In genomic region chr22:22168190-22168940, GRCh38 we compare ENCODE assay signal across 8 cellular contexts.
DNase-seq lines count a peak whose midpoint lies in the region; ATAC-seq and TF ChIP-seq lines count a peak whose summit lies in the region.

No MANE protein-coding gene starts in this region.

- no peaks in the 10 kb centered on the region for H3K36me3 Mint-ChIP-seq in stimulated activated memory B cell treated with anti-CD40 and anti-IgM and Interleukin-4, amounts not matched to agents 10 μg/mL and 1 μg/mL and 100 μg/mL, for 72 hours

- H3K4me3 Mint-ChIP-seq in stimulated activated memory B cell treated with anti-CD40 and anti-IgM and Interleukin-4, amounts not matched to agents 10 μg/mL and 1 μg/mL and 100 μg/mL, for 72 hours: peak overlapping the region; percentile 78

- H2AFZ ChIP-seq in OCI-LY3 (ENCODE audit: low read depth, low read length): peak overlapping the region; percentile 93

- no peaks in the 10 kb centered on the region for H3K27me3 ChIP-seq in BE2C
- peaks cover 6% of the 10 kb centered on the region for H3K27me3 ChIP-seq in OCI-LY3 (ENCODE audit: low read depth, low read length)

- peak overlapping the region; percentile 45 for H3K9ac ChIP-seq in OCI-LY3 (ENCODE audit: low read length)

- H3K4me1 ChIP-seq in BE2C (no peaks in the 10 kb centered on the region), OCI-LY3 (ENCODE audit: low read length) (peaks cover 47% of the 10 kb centered on the region)

- TF ChIP-seq CTCF in BE2C (IDR thresholded peaks at IDR 0.05; ENCODE audit: low read depth, low read length): no peak
- no peak for TF ChIP-seq CTCF in OCI-LY3 (IDR thresholded peaks at IDR 0.05; ENCODE audit: low read depth, low read length)

- no peaks in the 10 kb centered on the region for H3K27me3 Mint-ChIP-seq in stimulated activated memory B cell treated with anti-CD40 and anti-IgM and Interleukin-4, amounts not matched to agents 10 μg/mL and 1 μg/mL and 100 μg/mL, for 72 hours

- peak overlapping the region; percentile 85 for H3K4me2 ChIP-seq in OCI-LY3 (ENCODE audit: low read length)

- H3K9me3 ChIP-seq in BE2C: no peaks in the 10 kb centered on the region
- peaks cover 3% of the 10 kb centered on the region; the same call in 1 of the 2 replicates for H3K9me3 ChIP-seq in OCI-LY3 (ENCODE audit: insufficient read depth, low read length)

- H3K27ac ChIP-seq in OCI-LY3 (ENCODE audit: low read length): peak overlapping the region; percentile 68

- H3K79me2 ChIP-seq in OCI-LY3 (ENCODE audit: low read length): no peaks in the 10 kb centered on the region

- peak overlapping the region; percentile 87 for H3K27ac Mint-ChIP-seq in stimulated activated memory B cell treated with anti-CD40 and anti-IgM and Interleukin-4, amounts not matched to agents 10 μg/mL and 1 μg/mL and 100 μg/mL, for 72 hours

- H3K9me3 Mint-ChIP-seq in stimulated activated memory B cell treated with anti-CD40 and anti-IgM and Interleukin-4, amounts not matched to agents 10 μg/mL and 1 μg/mL and 100 μg/mL, for 72 hours: no peaks in the 10 kb centered on the region

- H3K36me3 ChIP-seq in BE2C (no peaks in the 10 kb centered on the region), OCI-LY3 (replicated peaks; ENCODE audit: low read depth, low read length) (no peaks in the 10 kb centered on the region)

- peak; percentile 22 for ATAC-seq in GM18907 (IDR thresholded peaks at IDR 0.05; ENCODE audit: unreplicated experiment)
- ATAC-seq in HG03354 (IDR thresholded peaks at IDR 0.05; ENCODE audit: poor library complexity, severe bottlenecking, unreplicated experiment): peak; percentile 36
- ATAC-seq in esophagus mucosa: peak; percentile 39
- peak; percentile 65 for ATAC-seq in stimulated activated memory B cell treated with anti-CD40 and anti-IgM and Interleukin-4, amounts not matched to agents 10 μg/mL and 1 μg/mL and 100 μg/mL, for 72 hours
- ATAC-seq in GM19455 (IDR thresholded peaks at IDR 0.05; ENCODE audit: unreplicated experiment): no peak
- ATAC-seq in GM19328 (IDR thresholded peaks at IDR 0.05; ENCODE audit: unreplicated experiment): no peak

- H4K20me1 ChIP-seq in OCI-LY3 (ENCODE audit: insufficient read depth, low read length): no peaks in the 10 kb centered on the region

- peaks cover 77% of the 10 kb centered on the region for H3K4me1 Mint-ChIP-seq in stimulated activated memory B cell treated with anti-CD40 and anti-IgM and Interleukin-4, amounts not matched to agents 10 μg/mL and 1 μg/mL and 100 μg/mL, for 72 hours

- peak; percentile 45 for DNase-seq in BE2C

- H3K4me3 ChIP-seq in BE2C (ENCODE audit: low read depth, low read length) (peak overlapping the region; percentile 48), OCI-LY3 (ENCODE audit: low read length) (peak overlapping the region; percentile 75)

Comparison
In these comparisons a context has a peak if more than half of its experiments do, and no peak if none do; other contexts are left out.
1. ATAC-seq: peak in GM18907 (single experiment), HG03354 (single experiment), esophagus mucosa (single experiment) and stimulated activated memory B cell treated with anti-CD40 and anti-IgM and Interleukin-4, amounts not matched to agents 10 μg/mL and 1 μg/mL and 100 μg/mL, for 72 hours (single experiment); none in GM19455 (single experiment) and GM19328 (single experiment).